20 cellular contexts compared by ENCODE assay signal in the genomic region with DNA sequence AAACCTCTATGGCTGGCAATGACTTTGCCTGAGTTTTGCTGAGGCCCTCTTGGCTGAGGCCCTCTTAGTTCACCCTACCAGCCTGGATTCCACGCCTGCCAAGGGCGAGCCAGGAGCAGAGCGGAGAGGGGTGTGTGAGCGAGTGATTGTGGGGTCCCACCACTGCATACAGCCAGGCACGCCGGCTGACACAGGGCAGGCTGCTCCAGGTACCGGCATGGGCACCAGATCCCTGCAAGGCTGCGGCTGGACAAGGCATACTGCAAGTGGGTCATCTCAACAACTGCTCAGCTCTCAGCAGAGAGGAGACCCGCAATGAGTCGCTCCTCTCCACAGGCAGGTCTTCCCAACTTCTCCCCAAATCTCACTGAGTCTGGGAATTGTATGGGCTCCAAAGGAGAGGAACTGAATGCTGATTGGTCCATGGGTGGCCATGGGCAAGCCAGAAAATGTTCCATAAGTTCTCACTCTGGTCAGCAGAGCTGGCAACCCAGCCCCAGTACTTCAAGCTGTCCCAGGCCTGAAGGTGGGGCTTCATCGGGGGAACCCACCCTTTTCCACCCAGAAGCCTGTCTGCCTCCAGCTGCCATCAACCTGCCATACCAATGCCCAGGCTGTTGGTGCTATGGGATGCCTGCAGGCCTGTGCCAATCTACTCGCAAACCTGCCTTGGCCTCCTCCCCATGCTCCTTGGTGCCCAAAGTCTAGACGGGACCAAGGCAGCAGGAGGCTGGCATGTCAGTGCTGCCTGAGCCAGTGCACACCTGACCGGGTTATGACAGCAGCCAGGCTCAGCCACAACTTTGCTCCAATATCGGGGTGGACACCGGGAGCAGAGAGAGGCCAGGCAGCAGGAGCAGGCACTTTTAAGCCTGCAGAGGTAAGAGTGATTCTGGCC.
A peak's percentile ranks its signal among the peaks of the same experiment; 100 is the strongest.
DNase-seq lines count a peak whose midpoint lies in the region; ATAC-seq, FAIRE-seq and TF ChIP-seq lines count a peak whose summit lies in the region.
"Had no signal": no experiment of that assay in that cellular context is flagged by ENCODE, and none has a peak within 500 bp of the region (broad histone marks: within the 10 kb centered on the region; RNA-seq: fewer than 3 reads in every experiment).

No MANE protein-coding gene starts in this region.

- intact Hi-C loops in right lobe of liver (cut with DNase I) = no loop called here
- intact Hi-C loops in HepG2 (cut with micrococcal nuclease; ENCODE audit: unreplicated experiment) = no loop called here
- intact Hi-C loops in pancreas (cut with DNase I) = no loop called here

- H2BK12ac ChIP-seq in H1 (ENCODE audit: low read depth, low read length) = no peak overlapping the region

- H3K79me2 ChIP-seq in HepG2 (ENCODE audit: insufficient read depth, low read length) = no peaks in the 10 kb centered on the region
- no peaks in the 10 kb centered on the region for H3K79me2 ChIP-seq in H1 (ENCODE audit: control insufficient read depth in 1 of 2, insufficient read depth in 2 of 2, low read length in 2 of 2)
- H3K79me2 ChIP-seq in mesendoderm (ENCODE audit: control insufficient read depth, insufficient read depth, low read length) = no peaks in the 10 kb centered on the region

- CTCF ChIA-PET in HepG2 (lab: Yijun Ruan, JAX; ENCODE audit: low intra/inter-chr PET ratio, low total read pairs) = no interaction called here
- CTCF ChIA-PET in H1 (lab: Charles Lee; ENCODE audit: partially characterized antibody) = no interaction called here

- H2BK5ac ChIP-seq in H1 (ENCODE audit: low read depth, low read length) (no peak overlapping the region), mesendoderm (ENCODE audit: low read length) (no peak overlapping the region)

- H3K4me1 ChIP-seq in right lobe of liver = no peaks in the 10 kb centered on the region
- H3K4me1 ChIP-seq in HepG2 (ENCODE audit: insufficient read depth, low read length) = no peaks in the 10 kb centered on the region
- H3K4me1 ChIP-seq in H1 (replicated peaks in 1 of 4; ENCODE audit: control insufficient read depth in 3 of 4, insufficient read depth in 4 of 4, low read length in 3 of 4) = no peaks in the 10 kb centered on the region
- H3K4me1 ChIP-seq in pancreas = no peaks in the 10 kb centered on the region
- H3K4me1 ChIP-seq in mesendoderm (ENCODE audit: control insufficient read depth, low read depth, low read length) = no peaks in the 10 kb centered on the region

- POLR2A ChIA-PET in HepG2 (lab: Yijun Ruan, JAX) (no interaction called here), H1 (lab: Charles Lee; ENCODE audit: partially characterized antibody) (no interaction called here)

- TF ChIP-seq EP300 in HepG2 (IDR thresholded peaks at IDR 0.05; ENCODE audit: low read depth in 2 of 2, low read length in 2 of 2) = no peak
- no peak for TF ChIP-seq EP300 in HepG2 (CRISPR knock-in tag; IDR thresholded peaks at IDR 0.05; ENCODE audit: borderline replicate concordance)
- TF ChIP-seq EP300 in H1 (IDR thresholded peaks at IDR 0.05; ENCODE audit: borderline replicate concordance in 1 of 2, low read depth in 2 of 2, low read length in 2 of 2) = no peak

- H4K8ac ChIP-seq in H1 (ENCODE audit: extremely low read depth, insufficient read depth, low read length) (peak overlapping the region; percentile 85; the same call in 1 of the 2 replicates), mesendoderm (ENCODE audit: low read depth, low read length) (no peak overlapping the region)

- TF ChIP-seq RAD21 in HepG2 (CRISPR knock-in tag; IDR thresholded peaks at IDR 0.05) (no peak), H1 (IDR thresholded peaks at IDR 0.05 in 1 of 2, conservative IDR thresholded peaks at IDR 0.05 in 1 of 2; ENCODE audit: low read depth in 2 of 2, low read length in 2 of 2) (no peak)

- H4K91ac ChIP-seq in H1 (replicated peaks; ENCODE audit: insufficient read length, low read length) = no peak overlapping the region

- TF ChIP-seq CTCF in right lobe of liver (IDR thresholded peaks at IDR 0.05) = no peak
- no peak for TF ChIP-seq CTCF in HepG2 (CRISPR knock-in tag; IDR thresholded peaks at IDR 0.05)
- TF ChIP-seq CTCF in H1 (IDR thresholded peaks at IDR 0.05; ENCODE audit: control extremely low read depth in 1 of 3, insufficient read depth in 1 of 3, low read depth in 1 of 3, low read length in 3 of 3) = no peak
- TF ChIP-seq CTCF in pancreas (IDR thresholded peaks at IDR 0.05) = no peak

- H3K27me3 ChIP-seq in right lobe of liver (no peaks in the 10 kb centered on the region), HepG2 (ENCODE audit: control insufficient read depth in 1 of 2, insufficient read depth in 2 of 2, low read length in 2 of 2) (no peaks in the 10 kb centered on the region), H1 (replicated peaks in 1 of 4; ENCODE audit: control insufficient read depth in 3 of 4, extremely low read depth in 1 of 4, insufficient read depth in 3 of 4, low read length in 3 of 4) (no peaks in the 10 kb centered on the region), pancreas (no peaks in the 10 kb centered on the region), mesendoderm (ENCODE audit: insufficient read depth, low read length, poor library complexity) (no peaks in the 10 kb centered on the region)

- no peak overlapping the region for H3K14ac ChIP-seq in H1 (ENCODE audit: insufficient read length)

- no peak overlapping the region for H2AK5ac ChIP-seq in H1 (ENCODE audit: low read depth, low read length)
- H2AK5ac ChIP-seq in mesendoderm (ENCODE audit: low read length) = no peak overlapping the region

- H3K9ac ChIP-seq in HepG2 (ENCODE audit: insufficient read depth, low read depth, low read length) (no peak overlapping the region), H1 (replicated peaks in 1 of 4; ENCODE audit: extremely low read depth in 1 of 4, low read depth in 3 of 4, low read length in 3 of 4) (no peak overlapping the region), mesendoderm (ENCODE audit: low read length) (no peak overlapping the region)
- H3K9ac ChIP-seq: GM23248, KMS-11 had no signal

- ATAC-seq in right lobe of liver (peak in 1 of 4 donors; percentile 33), HepG2 (no peak), pancreas (no peak)
- ATAC-seq: Panc1 had no signal

- H2BK15ac ChIP-seq in H1 (ENCODE audit: low read length) (no peak overlapping the region), mesendoderm (replicated peaks; ENCODE audit: low read depth) (no peak overlapping the region)

- H2BK120ac ChIP-seq in H1 (replicated peaks; ENCODE audit: low read depth, low read length) (no peak overlapping the region), mesendoderm (ENCODE audit: low read depth, low read length) (no peak overlapping the region)

- no peak overlapping the region for H2BK20ac ChIP-seq in H1 (ENCODE audit: low read length)

- H3K23me2 ChIP-seq in H1 (ENCODE audit: low read depth, low read length) = no peaks in the 10 kb centered on the region

- H3K4me2 ChIP-seq in HepG2 (ENCODE audit: low read depth, low read length) = no peak overlapping the region
- no peak overlapping the region for H3K4me2 ChIP-seq in H1 (ENCODE audit: insufficient read depth in 1 of 2, low read depth in 2 of 2, low read length in 2 of 2)
- H3K4me2 ChIP-seq in mesendoderm (ENCODE audit: low read length) = no peak overlapping the region
- H3K4me2 ChIP-seq: KMS-11 had no signal

- TF ChIP-seq POLR2A in right lobe of liver (IDR thresholded peaks at IDR 0.05) (no peak), HepG2 (IDR thresholded peaks at IDR 0.05; ENCODE audit: insufficient read depth in 1 of 2, low read depth in 2 of 2, low read length in 2 of 2) (no peak), H1 (IDR thresholded peaks at IDR 0.05; ENCODE audit: control extremely low read depth in 1 of 2, low read depth in 2 of 2, low read length in 2 of 2) (no peak)

- H3K27ac ChIP-seq in right lobe of liver (no peak overlapping the region), HepG2 (ENCODE audit: extremely low read length, insufficient read depth, low read length) (no peak overlapping the region), H1 (ENCODE audit: low read depth, low read length) (no peak overlapping the region), pancreas (no peak overlapping the region), mesendoderm (ENCODE audit: low read depth, low read length) (no peak overlapping the region)
- H3K27ac ChIP-seq: GM23248, KMS-11 had no signal

- no peaks in the 10 kb centered on the region for H3K36me3 ChIP-seq in right lobe of liver
- no peaks in the 10 kb centered on the region for H3K36me3 ChIP-seq in HepG2 (replicated peaks in 1 of 2; ENCODE audit: control insufficient read depth in 1 of 2, insufficient read depth in 2 of 2, low read length in 2 of 2)
- no peaks in the 10 kb centered on the region for H3K36me3 ChIP-seq in H1 (ENCODE audit: control insufficient read depth in 2 of 4, insufficient read depth in 4 of 4, low read length in 3 of 4)
- H3K36me3 ChIP-seq in pancreas = no peaks in the 10 kb centered on the region
- no peaks in the 10 kb centered on the region for H3K36me3 ChIP-seq in mesendoderm (ENCODE audit: control insufficient read depth, insufficient read depth, low read length)

- no peak overlapping the region for H2AFZ ChIP-seq in HepG2 (ENCODE audit: low read length)
- 0 out of 2 replicates have a peak overlapping the region, but pooled peaks have one; percentile 46 for H2AFZ ChIP-seq in H1 (ENCODE audit: low read length)
- H2AFZ ChIP-seq: GM23248 had no signal

- H4K20me1 ChIP-seq in HepG2 (ENCODE audit: insufficient read depth, low read length) (no peaks in the 10 kb centered on the region), H1 (replicated peaks in 1 of 2; ENCODE audit: control insufficient read depth in 1 of 2, insufficient read depth in 2 of 2, low read length in 2 of 2) (no peaks in the 10 kb centered on the region)

- H3K23ac ChIP-seq in H1 (ENCODE audit: insufficient read length) (no peak overlapping the region), mesendoderm (ENCODE audit: low read length) (no peak overlapping the region)

- peak in 2 of 3 donors; percentile 39 to 42 for DNase-seq in right lobe of liver
- no peak for DNase-seq in HepG2 (ENCODE audit: low spot score)
- no peak for DNase-seq in H1 (ENCODE audit: low read depth in 1 of 2, low spot score in 2 of 2)
- DNase-seq in pancreas = peak in 4 of 6 donors; percentile 7 to 67 (median 26)
- no peak for DNase-seq in Ammon's horn (ENCODE audit: low spot score)
- no peak for DNase-seq in inferior parietal cortex (ENCODE audit: extremely low spot score)
- no peak for DNase-seq in mesendoderm
- DNase-seq: AML-193; CD4-positive, alpha-beta T cell; DND-41; GDM1; GM23248; HFFc6; NCI-H1105; NCI-H187; NCI-H446 treated with DMSO at 0.1 percent for 48 hours; NCI-H748 treated with DMSO at 0.1 percent for 48 hours; SHP77 treated with DMSO at 0.1 percent for 48 hours had no signal

- no peak for FAIRE-seq in HepG2 (lab: Jason Lieb, UNC)
- no peak for FAIRE-seq in H1 (lab: Jason Lieb, UNC)
- no peak for FAIRE-seq in pancreas (lab: Jason Lieb, UNC)

- H3K4me3 ChIP-seq in right lobe of liver (no peak overlapping the region), HepG2 (replicated peaks in 1 of 3; ENCODE audit: insufficient read depth in 1 of 3, low read depth in 2 of 3, low read length in 3 of 3) (no peak overlapping the region), H1 (ENCODE audit: extremely low read depth in 1 of 4, insufficient read depth in 2 of 4, low read depth in 3 of 4, low read length in 4 of 4) (no peak overlapping the region), pancreas (no peak overlapping the region), mesendoderm (ENCODE audit: low read length) (no peak overlapping the region)
- H3K4me3 ChIP-seq: GM23248 had no signal

- no peaks in the 10 kb centered on the region for H3K79me1 ChIP-seq in H1 (ENCODE audit: low read depth, low read length)
- H3K79me1 ChIP-seq in mesendoderm (ENCODE audit: low read length) = no peaks in the 10 kb centered on the region

- 72% methylated on average over 4 of the region's 16 CpGs for WGBS in right lobe of liver (ENCODE audit: insufficient coverage, low coverage, low lambda C conversion rate, missing lambda C conversion rate)
- 0% methylated on average over 2 of the region's 16 CpGs for WGBS in HepG2 (ENCODE audit: low lambda C conversion rate)
- WGBS in H1 (ENCODE audit: extremely low coverage in 1 of 2, insufficient coverage in 1 of 2, insufficient read length in 1 of 2, insufficient replicate concordance in 2 of 2, low coverage in 1 of 2, low lambda C conversion rate in 2 of 2, missing lambda C conversion rate in 1 of 2), 2 experiments = 97% methylated on average over 16 of the region's 16 CpGs; no CpG with 5 or more reads in 1 of the 2 experiments
- WGBS in pancreas, 2 donors = 86 to 92% methylated on average over 16 of the region's 16 CpGs
- no CpG with 5 or more reads among the region's 16 CpGs for WGBS in mesendoderm (ENCODE audit: extremely low coverage, insufficient coverage, low lambda C conversion rate)

- no peak overlapping the region for H3K4ac ChIP-seq in H1 (replicated peaks; ENCODE audit: insufficient read length, low read depth, low read length)
- no peak overlapping the region for H3K4ac ChIP-seq in mesendoderm (ENCODE audit: low read depth, low read length)

- no TSS peak for BruUV-seq in HepG2 (replicated peaks; lab: Mats Ljungman, UMichigan)

- H4K5ac ChIP-seq in H1 (ENCODE audit: insufficient read length, low read depth, low read length) = no peak overlapping the region
- no peak overlapping the region for H4K5ac ChIP-seq in mesendoderm (ENCODE audit: low read length)

- in situ Hi-C loops in HepG2 (cut with HindIII; ENCODE audit: extremely low pct_ligation_motif_present, low pct_unique_long_range_greater_than_20kb) = no loop called here

- H3K9me3 ChIP-seq in right lobe of liver (no peaks in the 10 kb centered on the region), HepG2 (ENCODE audit: low read length) (no peaks in the 10 kb centered on the region), H1 (ENCODE audit: insufficient read depth in 2 of 2, low read depth in 1 of 2, low read length in 1 of 2) (no peaks in the 10 kb centered on the region; a peak in 1 of 4 replicates), pancreas (no peaks in the 10 kb centered on the region)

- H3K56ac ChIP-seq in H1 (replicated peaks; ENCODE audit: insufficient read length, low read depth, low read length) (no peak overlapping the region), mesendoderm (ENCODE audit: low read length) (no peak overlapping the region)

- H3K18ac ChIP-seq in H1 (ENCODE audit: extremely low read depth, low read length) = no peak overlapping the region
- H3K18ac ChIP-seq in mesendoderm (ENCODE audit: low read length) = no peak overlapping the region

Comparison
In these comparisons a context has a peak if more than half of its experiments do, and no peak if none do; other contexts are left out.
1. DNase-seq: peak in right lobe of liver (2 of 3) and pancreas (4 of 6); none in HepG2 (single experiment), H1 (0 of 2), Ammon's horn (single experiment), inferior parietal cortex (single experiment) and mesendoderm (single experiment).